25 cellular contexts compared by ENCODE assay signal in genomic region chr6:170448317-170448716, GRCh38.
A peak's percentile ranks its signal among the peaks of the same experiment; 100 is the strongest.
DNase-seq lines count a peak whose midpoint lies in the region; ATAC-seq and TF ChIP-seq lines count a peak whose summit lies in the region.
"Had no signal": no experiment of that assay in that cellular context is flagged by ENCODE, and none has a peak within 500 bp of the region (broad histone marks: within the 10 kb centered on the region; RNA-seq: fewer than 3 reads in every experiment).

No MANE protein-coding gene starts in this region.

- H3K4me3 Mint-ChIP-seq in endothelial cell (ENCODE audit: unreplicated experiment), result peak overlapping the region; percentile 56
- H3K4me3 Mint-ChIP-seq: CD8-positive, alpha-beta memory T cell; GM23338 had no signal

- no peaks in the 10 kb centered on the region for H4K20me1 ChIP-seq in osteoblast (ENCODE audit: insufficient read depth, low read length)

- H3K4me2 ChIP-seq in osteoblast (ENCODE audit: insufficient read depth, low read length), result no peak overlapping the region
- H3K4me2 ChIP-seq: GM23338 had no signal

- peak; percentile 45 for DNase-seq in activated effector memory CD4-positive, alpha-beta T cell treated with anti-CD3 and anti-CD28 coated beads, Interleukin-2, amount 50 U/mL, for 16 hours
- DNase-seq in activated effector memory CD4-positive, alpha-beta T cell treated with Interleukin-2 at 50 U/mL for 16 hours, result no peak
- DNase-seq in endothelial cell (ENCODE audit: low spot score) (no peak), osteoblast (ENCODE audit: insufficient read length, low spot score, missing footprints) (peak; percentile 52), activated gamma-delta T cell treated with Interleukin-2 at 50 U/mL for 16 hours (no peak), T-helper 9 cell (no peak)
- no peak for DNase-seq in stimulated activated naive CD4-positive, alpha-beta T cell (lab: John Stamatoyannopoulos, UW)
- DNase-seq: AML-193; C1 segment of cervical spinal cord; Calu3; CD8-positive, alpha-beta memory T cell; DMS153; HCEC 1CT; KG1; NCI-H1105; NCI-H1694; NCI-H2081; NCI-H446 treated with DMSO at 0.1 percent for 48 hours; OCI-M1 had no signal

- peaks cover 13% of the 10 kb centered on the region for H3K27me3 ChIP-seq in osteoblast (ENCODE audit: insufficient read depth, low read length)
- H3K27me3 ChIP-seq: SJSA1 had no signal

- H3K4me1 Mint-ChIP-seq in endothelial cell (ENCODE audit: unreplicated experiment), result peaks cover 2% of the 10 kb centered on the region
- H3K4me1 Mint-ChIP-seq: GM23338 had no signal

- H3K4me1 ChIP-seq in osteoblast (ENCODE audit: insufficient read depth, low read length), result no peaks in the 10 kb centered on the region
- H3K4me1 ChIP-seq: SJSA1 had no signal

- H3K27ac Mint-ChIP-seq in endothelial cell (ENCODE audit: unreplicated experiment), result no peak overlapping the region
- H3K27ac Mint-ChIP-seq: GM23338 had no signal

- peaks cover 8% of the 10 kb centered on the region for H3K27me3 Mint-ChIP-seq in endothelial cell (ENCODE audit: unreplicated experiment)

- no peak for ATAC-seq in HG02642 (IDR thresholded peaks at IDR 0.05; ENCODE audit: poor library complexity, unreplicated experiment)
- ATAC-seq: GM23338, HepG2, Right ventricle myocardium inferior had no signal

- H3K4me3 ChIP-seq in osteoblast (ENCODE audit: insufficient read depth, low read length), result no peak overlapping the region
- H3K4me3 ChIP-seq: GM23338, SJSA1 had no signal

- no peak overlapping the region for H3K27ac ChIP-seq in osteoblast (ENCODE audit: low read depth, low read length)
- H3K27ac ChIP-seq: HL-60, SJSA1 had no signal

- H3K9me3 Mint-ChIP-seq in endothelial cell (ENCODE audit: unreplicated experiment), result peaks cover 4% of the 10 kb centered on the region
- H3K9me3 Mint-ChIP-seq: CD8-positive, alpha-beta memory T cell had no signal

- H3K36me3 ChIP-seq in osteoblast (ENCODE audit: insufficient read depth, low read length), result no peaks in the 10 kb centered on the region
- H3K36me3 ChIP-seq: SJSA1 had no signal

- peaks cover 5% of the 10 kb centered on the region for H3K36me3 Mint-ChIP-seq in endothelial cell (ENCODE audit: low read depth, unreplicated experiment)
- H3K36me3 Mint-ChIP-seq: CD8-positive, alpha-beta memory T cell had no signal

- no peaks in the 10 kb centered on the region for H3K9me3 ChIP-seq in osteoblast (ENCODE audit: low read depth, low read length)
- H3K9me3 ChIP-seq: SJSA1 had no signal

- no peaks in the 10 kb centered on the region for H3K79me2 ChIP-seq in osteoblast (ENCODE audit: insufficient read depth, low read length)

- H2AFZ ChIP-seq in osteoblast (ENCODE audit: low read length), result no peak overlapping the region
- H2AFZ ChIP-seq: GM23338 had no signal

- TF ChIP-seq CTCF in endothelial cell (IDR thresholded peaks at IDR 0.05; ENCODE audit: unreplicated experiment), result no peak
- TF ChIP-seq CTCF in osteoblast (IDR thresholded peaks at IDR 0.05; ENCODE audit: extremely low read depth, low read depth, low read length), result no peak

Comparison
In these comparisons a context has a peak if more than half of its experiments do, and no peak if none do; other contexts are left out.
1. DNase-seq: peak in activated effector memory CD4-positive, alpha-beta T cell treated with anti-CD3 and anti-CD28 coated beads, Interleukin-2, amount 50 U/mL, for 16 hours (single experiment) and osteoblast (single experiment); none in activated effector memory CD4-positive, alpha-beta T cell treated with Interleukin-2 at 50 U/mL for 16 hours (single experiment), endothelial cell (single experiment), stimulated activated naive CD4-positive, alpha-beta T cell (0 of 6), activated gamma-delta T cell treated with Interleukin-2 at 50 U/mL for 16 hours (single experiment) and T-helper 9 cell (single experiment).